In genomic region chr6:65091561-65091960, GRCh38 we compare ENCODE assay signal across 28 cellular contexts.
"Had no signal": no experiment of that assay in that cellular context is flagged by ENCODE, and none has a peak within 500 bp of the region (broad histone marks: within the 10 kb centered on the region; RNA-seq: fewer than 3 reads in every experiment).

No MANE protein-coding gene starts in this region.

- H3K27ac ChIP-seq: ascending aorta, breast epithelium, cardiac muscle cell, coronary artery, esophagus muscularis mucosa, foreskin keratinocyte, gastrocnemius medialis, heart left ventricle had no signal

- H3K36me3 ChIP-seq: ascending aorta, breast epithelium, cardiac muscle cell, esophagus muscularis mucosa, gastrocnemius medialis, heart left ventricle had no signal

- H3K4me1 ChIP-seq: ascending aorta, breast epithelium, esophagus muscularis mucosa, foreskin keratinocyte, gastrocnemius medialis, heart left ventricle had no signal

- H3K4me3 ChIP-seq: ascending aorta, breast epithelium, cardiac muscle cell, coronary artery, esophagus muscularis mucosa, gastrocnemius medialis, heart left ventricle had no signal

- H3K27me3 ChIP-seq: ascending aorta, breast epithelium, cardiac muscle cell, esophagus muscularis mucosa, foreskin keratinocyte, gastrocnemius medialis, heart left ventricle had no signal

- H3K9me3 ChIP-seq: ascending aorta, gastrocnemius medialis had no signal

- DNase-seq: activated CD4-positive, alpha-beta memory T cell treated with anti-CD3 and anti-CD28 coated beads for 36 hours; activated CD4-positive, alpha-beta T cell treated with anti-CD3 and anti-CD28 coated beads for 36 hours; activated CD4-positive, alpha-beta T cell treated with anti-CD3 and anti-CD28 coated beads, Interleukin-2, amount 10 ng/mL, durations not matched to agents 24 days and 14 days; activated CD4-positive, CD25-positive, alpha-beta regulatory T cell; activated CD4-positive, CD25-positive, alpha-beta regulatory T cell treated with anti-CD3 and anti-CD28 coated beads, Interleukin-2, amount 50 U/mL, for 72 hours; activated CD8-positive, alpha-beta memory T cell treated with anti-CD3 and anti-CD28 coated beads, Interleukin-2, amount 50 U/mL, for 48 hours; activated gamma-delta T cell; activated naive CD4-positive, alpha-beta T cell; activated naive CD4-positive, alpha-beta T cell treated with anti-CD3 and anti-CD28 coated beads, Interleukin-2, amount 10 ng/mL, durations not matched to agents 7 days and 5 days; activated naive CD8-positive, alpha-beta T cell treated with anti-CD3 and anti-CD28 coated beads, Interleukin-2, amount 10 ng/mL, durations not matched to agents 7 days and 5 days; activated T-cell treated with anti-CD3 and anti-CD28 coated beads for 4 hours; activated T-cell treated with anti-CD3 and anti-CD28 coated beads, Interleukin-2, amount 50 U/mL, for 24 hours; activated T-cell treated with anti-CD3 and anti-CD28 coated beads, Interleukin-2, amount 50 U/mL, for 72 hours; central memory CD4-positive, alpha-beta T cell; cerebellar nuclear complex; effector CD4-positive, alpha-beta T cell; effector memory CD8-positive, alpha-beta T cell; erythroblast; foreskin keratinocyte; gastrocnemius medialis; glutamatergic neuron; heart left ventricle; T-helper 2 cell had no signal
